ENCODE assay signal across 16 cellular contexts in the genomic region with DNA sequence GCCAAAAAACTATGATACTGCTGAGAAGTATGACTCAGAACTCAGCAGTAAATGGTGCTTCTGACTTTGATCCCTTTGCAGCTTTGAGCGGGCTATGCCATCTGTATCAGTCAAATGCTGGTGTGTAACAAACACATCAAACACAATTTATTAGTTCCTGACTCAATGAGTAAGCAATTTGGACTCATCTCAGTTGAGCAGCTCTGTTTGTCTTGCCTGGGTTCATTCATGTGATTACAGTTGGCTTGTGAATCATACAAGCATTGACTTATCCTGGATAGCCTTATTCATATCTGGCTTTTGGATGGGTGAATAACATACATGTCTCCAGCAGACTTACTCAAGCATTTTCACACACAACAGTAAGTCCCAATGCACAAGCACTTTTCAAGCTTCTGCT.
DNase-seq lines count a peak whose midpoint lies in the region; ATAC-seq, FAIRE-seq and TF ChIP-seq lines count a peak whose summit lies in the region.
"Had no signal": no experiment of that assay in that cellular context is flagged by ENCODE, and none has a peak within 500 bp of the region (broad histone marks: within the 10 kb centered on the region; RNA-seq: fewer than 3 reads in every experiment).

No MANE protein-coding gene starts in this region.

- ATAC-seq in natural killer cell = no peak

- H3K27me3 Mint-ChIP-seq in natural killer cell (ENCODE audit: low read depth in 2 of 2) = no peaks in the 10 kb centered on the region

- intact Hi-C loops in natural killer cell (cut with micrococcal nuclease) = no loop called here

- TF ChIP-seq CTCF in fibroblast of mammary gland (conservative IDR thresholded peaks at IDR 0.05; ENCODE audit: control insufficient read depth, insufficient read depth, low read depth, low read length) = no peak
- no peak for TF ChIP-seq CTCF in natural killer cell (IDR thresholded peaks at IDR 0.05)

- peak; percentile 54 for FAIRE-seq in HTR-8/SVneo (lab: Jason Lieb, UNC)

- no peak for DNase-seq in HTR-8/SVneo (ENCODE audit: insufficient read length, low spot score)
- peak; percentile 16 for DNase-seq in RPMI7951 (ENCODE audit: low read depth)
- peak; percentile 45 for DNase-seq in fibroblast of mammary gland (ENCODE audit: low read depth)
- no peak for DNase-seq in AG20443 (ENCODE audit: low spot score)
- DNase-seq in NOMO-1 treated with DMSO at 0.1 percent for 48 hours (lab: John Stamatoyannopoulos, UW; ENCODE audit: unreplicated experiment) = no peak
- no peak for DNase-seq in C1 segment of cervical spinal cord (lab: John Stamatoyannopoulos, UW)
- DNase-seq in natural killer cell = no peak
- DNase-seq: DMS153, H7, NCI-H1092 treated with DMSO at 0.1 percent for 48 hours, NCI-H1694 treated with DMSO at 0.1 percent for 48 hours, NCI-H82, RPMI8226, SJCRH30, SW 1271 had no signal

- no peaks in the 10 kb centered on the region for H3K36me3 Mint-ChIP-seq in natural killer cell

- H3K4me1 Mint-ChIP-seq in natural killer cell = no peaks in the 10 kb centered on the region

- no peak overlapping the region for H3K27ac Mint-ChIP-seq in natural killer cell

- H3K4me3 Mint-ChIP-seq in natural killer cell = no peak overlapping the region

- H3K4me3 ChIP-seq in fibroblast of mammary gland (ENCODE audit: control insufficient read depth, low read depth, low read length) = no peak overlapping the region
- H3K4me3 ChIP-seq: BLaER1, SJCRH30 had no signal

- H3K9me3 Mint-ChIP-seq in natural killer cell = peaks cover 14% of the 10 kb centered on the region in 2 donors

Comparison
In these comparisons a context has a peak if more than half of its experiments do, and no peak if none do; other contexts are left out.
1. DNase-seq: peak in RPMI7951 (single experiment) and fibroblast of mammary gland (single experiment); none in HTR-8/SVneo (single experiment), AG20443 (single experiment), NOMO-1 treated with DMSO at 0.1 percent for 48 hours (single experiment), C1 segment of cervical spinal cord (0 of 14) and natural killer cell (single experiment).